In genomic region chr6:30759575-30760239, GRCh38 we compare ENCODE assay signal across 9 cellular contexts. TPM values are rescaled to one million over a fixed set of nuclear protein-coding genes. Genes with fewer than 3 reads are reported as not detected.
DNase-seq lines count a peak whose midpoint lies in the region; ATAC-seq lines count a peak whose summit lies in the region.
"Had no signal": no experiment of that assay in that cellular context is flagged by ENCODE, and none has a peak within 500 bp of the region (broad histone marks: within the 10 kb centered on the region; RNA-seq: fewer than 3 reads in every experiment).

No MANE protein-coding gene starts in this region.

- ATAC-seq in HG03439 (IDR thresholded peaks at IDR 0.05; ENCODE audit: unreplicated experiment) = no peak

- H3K27me3 ChIP-seq in HUES48 (ENCODE audit: control insufficient read depth, insufficient read depth, low read length) (no peaks in the 10 kb centered on the region), muscle layer of colon (ENCODE audit: control insufficient read depth in 1 of 2, insufficient read depth in 2 of 2, low read length in 2 of 2) (no peaks in the 10 kb centered on the region)

- H3K9me3 ChIP-seq in HUES48 (ENCODE audit: control insufficient read depth, insufficient read depth, low read length) = no peaks in the 10 kb centered on the region
- H3K9me3 ChIP-seq in muscle layer of colon (ENCODE audit: low read length) = no peaks in the 10 kb centered on the region

- peaks cover 26% of the 10 kb centered on the region for H3K4me1 ChIP-seq in HUES48 (ENCODE audit: control insufficient read depth, insufficient read depth, low read length)
- H3K4me1 ChIP-seq in muscle layer of colon (ENCODE audit: insufficient read depth, low read length) = peaks cover 42% of the 10 kb centered on the region

- H3K36me3 ChIP-seq in HUES48 (ENCODE audit: control insufficient read depth, insufficient read depth, low read length) (no peaks in the 10 kb centered on the region), muscle layer of colon (ENCODE audit: insufficient read depth, low read length) (no peaks in the 10 kb centered on the region)

- H3K9ac ChIP-seq in HUES48 (ENCODE audit: low read depth, low read length) (no peak overlapping the region), muscle layer of colon (ENCODE audit: low read length) (no peak overlapping the region)

- peak overlapping the region; percentile 54 for H3K27ac ChIP-seq in HUES48 (ENCODE audit: low read depth, low read length)
- H3K27ac ChIP-seq in muscle layer of colon (ENCODE audit: low read depth, low read length) = peak overlapping the region; percentile 28

- H3K4me3 ChIP-seq in HUES48 (ENCODE audit: low read depth, low read length) (no peak overlapping the region), muscle layer of colon (ENCODE audit: low read depth in 1 of 2, low read length in 2 of 2) (no peak overlapping the region)

- DNase-seq in AG08396 (ENCODE audit: low spot score) = peak; percentile 85
- peak; percentile 90 for DNase-seq in dedifferentiated amniotic fluid mesenchymal stem cell (ENCODE audit: extremely low spot score)
- no peak for DNase-seq in NAMALWA (ENCODE audit: low spot score)
- DNase-seq in cerebellum (ENCODE audit: low spot score) = no peak
- DNase-seq in activated CD4-positive, alpha-beta T cell treated with anti-CD3 and anti-CD28 coated beads for 48 hours = no peak
- DNase-seq: activated T-cell treated with anti-CD3 and anti-CD28 coated beads, Interleukin-2, amount 50 U/mL, for 1 hour had no signal

RNA-seq across cellular contexts. Expression of gene IER3, which starts 15.4 kb away (rescaled TPM):
- 4.5 TPM for total RNA-seq in cerebellum

RNA-seq across cellular contexts. Expression of gene FLOT1, which starts 17.2 kb away (rescaled TPM):
- 35.7 TPM for total RNA-seq in cerebellum

RNA-seq across cellular contexts. Expression of gene TUBB, which starts 39.6 kb away (rescaled TPM):
- total RNA-seq in cerebellum = 608 TPM

RNA-seq across cellular contexts. Expression of gene MDC1, which starts 42.6 kb away (rescaled TPM):
- total RNA-seq in cerebellum = 9.5 TPM

Comparison
In these comparisons a context has a peak if more than half of its experiments do, and no peak if none do; other contexts are left out.
1. DNase-seq: peak in AG08396 (single experiment) and dedifferentiated amniotic fluid mesenchymal stem cell (single experiment); none in NAMALWA (single experiment), cerebellum (single experiment) and activated CD4-positive, alpha-beta T cell treated with anti-CD3 and anti-CD28 coated beads for 48 hours (single experiment).